Comparison of ENCODE assay signal across 1 cellular context in the genomic region with DNA sequence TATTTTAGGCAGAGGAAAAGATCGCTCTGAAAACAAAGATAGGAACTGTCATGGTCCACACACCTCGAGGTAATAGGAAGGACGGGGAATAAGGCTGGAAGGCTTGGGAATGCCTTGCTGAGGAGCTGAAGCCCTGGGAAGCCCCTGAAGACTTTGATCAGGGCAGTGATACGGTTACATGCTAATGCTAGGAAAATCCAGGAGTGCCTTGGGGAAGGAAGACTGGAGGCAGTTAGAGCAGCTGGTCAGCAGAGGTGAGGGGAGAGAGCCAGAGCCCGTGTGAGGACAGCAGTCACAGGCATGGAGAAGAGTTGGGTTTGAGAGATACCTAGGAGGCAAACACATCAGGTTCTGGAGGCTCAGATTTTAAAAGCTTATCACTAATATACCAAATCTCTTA.
TF ChIP-seq lines count a peak whose summit lies in the region.

No MANE protein-coding gene starts in this region.

TF ChIP-seq in WTC11, 78 proteins besides CTCF, POLR2A, EP300 and RAD21 (continued from another document):
- TF ChIP-seq TCF7 (CRISPR knock-in tag; IDR thresholded peaks at IDR 0.05; ENCODE audit: low read depth) (no peak), SOX15 (CRISPR knock-in tag; IDR thresholded peaks at IDR 0.05) (no peak), FOXJ3 (CRISPR knock-in tag; IDR thresholded peaks at IDR 0.05; ENCODE audit: borderline replicate concordance) (no peak), RORB (CRISPR knock-in tag; IDR thresholded peaks at IDR 0.05) (no peak), USF2 (CRISPR knock-in tag; IDR thresholded peaks at IDR 0.05) (no peak), TP53 (CRISPR knock-in tag; IDR thresholded peaks at IDR 0.05) (no peak), ZNF121 (CRISPR knock-in tag; IDR thresholded peaks at IDR 0.05) (no peak), CREM (CRISPR knock-in tag; IDR thresholded peaks at IDR 0.05) (no peak), TEAD1 (CRISPR knock-in tag; IDR thresholded peaks at IDR 0.05) (no peak)
- TF ChIP-seq, protein P1, sequence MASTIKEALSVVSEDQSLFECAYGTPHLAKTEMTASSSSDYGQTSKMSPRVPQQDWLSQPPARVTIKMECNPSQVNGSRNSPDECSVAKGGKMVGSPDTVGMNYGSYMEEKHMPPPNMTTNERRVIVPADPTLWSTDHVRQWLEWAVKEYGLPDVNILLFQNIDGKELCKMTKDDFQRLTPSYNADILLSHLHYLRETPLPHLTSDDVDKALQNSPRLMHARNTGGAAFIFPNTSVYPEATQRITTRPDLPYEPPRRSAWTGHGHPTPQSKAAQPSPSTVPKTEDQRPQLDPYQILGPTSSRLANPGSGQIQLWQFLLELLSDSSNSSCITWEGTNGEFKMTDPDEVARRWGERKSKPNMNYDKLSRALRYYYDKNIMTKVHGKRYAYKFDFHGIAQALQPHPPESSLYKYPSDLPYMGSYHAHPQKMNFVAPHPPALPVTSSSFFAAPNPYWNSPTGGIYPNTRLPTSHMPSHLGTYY (CRISPR knock-in tag; IDR thresholded peaks at IDR 0.05): no peak
- TF ChIP-seq, protein P2, sequence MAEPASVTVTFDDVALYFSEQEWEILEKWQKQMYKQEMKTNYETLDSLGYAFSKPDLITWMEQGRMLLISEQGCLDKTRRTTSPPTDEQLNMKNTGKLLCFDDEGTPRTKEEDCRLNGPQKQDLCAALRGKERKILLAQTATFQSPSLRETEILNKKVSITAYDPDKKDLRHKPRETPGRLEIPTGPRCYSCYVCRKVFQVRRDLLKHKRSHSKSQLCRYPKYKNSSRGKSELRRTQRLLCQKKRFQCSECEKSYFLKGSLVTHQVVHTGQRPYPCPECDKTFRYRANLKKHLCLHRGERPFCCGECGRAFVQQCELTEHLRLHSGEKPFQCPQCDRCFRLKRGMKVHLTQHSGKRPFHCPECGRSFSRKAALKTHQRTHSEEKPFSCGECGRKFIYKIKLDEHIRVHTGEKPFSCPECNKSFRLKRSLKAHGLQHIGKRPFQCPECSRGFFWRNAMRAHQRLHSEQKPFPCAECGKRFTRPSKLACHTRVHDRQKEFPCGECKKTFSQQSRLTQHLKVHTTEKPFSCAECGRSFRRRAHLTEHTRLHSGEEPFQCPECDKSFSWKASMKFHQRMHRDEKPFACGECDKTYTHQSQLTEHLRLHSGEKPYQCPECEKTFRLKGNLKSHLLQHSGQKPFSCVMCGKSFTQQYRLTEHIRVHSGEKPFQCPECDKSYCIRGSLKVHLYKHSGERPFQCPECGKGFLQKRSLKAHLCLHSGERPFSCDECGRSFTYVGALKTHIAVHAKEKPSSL (CRISPR knock-in tag; conservative IDR thresholded peaks at IDR 0.05): no peak
